Comparison of ENCODE assay signal across 8 cellular contexts in genomic region chr6:8006208-8006607, GRCh38. TPM values are rescaled to one million over a fixed set of nuclear protein-coding genes. Genes with fewer than 3 reads are reported as not detected.
DNase-seq lines count a peak whose midpoint lies in the region; ATAC-seq and TF ChIP-seq lines count a peak whose summit lies in the region.

No MANE protein-coding gene starts in this region.

- H3K4me3 ChIP-seq in astrocyte of the cerebellum (ENCODE audit: low read depth, low read length) (no peak overlapping the region), stomach (no peak overlapping the region)

- WGBS in stomach, 5 donors, result 95 to 100% (median 97%) methylated on average over 1 of the region's 1 CpG

- no peaks in the 10 kb centered on the region for H3K27me3 ChIP-seq in stomach

- DNase-seq in ELR (ENCODE audit: low read depth) (peak; percentile 57), astrocyte of the cerebellum (ENCODE audit: low read depth) (peak; percentile 28), left lobe of liver (ENCODE audit: low spot score) (no peak), GOT3 (lab: John Stamatoyannopoulos, UW) (no peak), GF-D8 (lab: John Stamatoyannopoulos, UW) (no peak), stomach (no peak)
- no peak for DNase-seq in activated CD8-positive, alpha-beta memory T cell treated with anti-CD3 and anti-CD28 coated beads for 24 hours

- in situ Hi-C loops in astrocyte of the cerebellum (cut with HindIII; ENCODE audit: low sequenced_read_pairs), result loop anchor here (5.0 kb wide), 1 partner anchor 284 kb away; no protein-coding TSS in a partner anchor

- H3K9me3 ChIP-seq in stomach, result no peaks in the 10 kb centered on the region

- peak; percentile 55 for TF ChIP-seq CTCF in LNCAP (IDR thresholded peaks at IDR 0.05)
- peak; percentile 45 for TF ChIP-seq CTCF in astrocyte of the cerebellum (IDR thresholded peaks at IDR 0.05; ENCODE audit: low read depth, low read length, missing control alignments)
- peak in 1 of 7 experiments; percentile 18 for TF ChIP-seq CTCF in stomach (IDR thresholded peaks at IDR 0.05)

- H3K4me1 ChIP-seq in stomach, result no peaks in the 10 kb centered on the region

- TF ChIP-seq EP300 in stomach (IDR thresholded peaks at IDR 0.05), result no peak

- no peak for TF ChIP-seq POLR2A in stomach (IDR thresholded peaks at IDR 0.05)

- H3K27ac ChIP-seq in stomach, result no peak overlapping the region

- ATAC-seq in left lobe of liver, result peak; percentile 66

- intact Hi-C loops in stomach (cut with DNase I; ENCODE audit: low total_unique reads), result no loop called here

- no peaks in the 10 kb centered on the region for H3K36me3 ChIP-seq in stomach

RNA-seq across cellular contexts. Expression of gene BLOC1S5, which starts 58.0 kb away (rescaled TPM):
- total RNA-seq in left lobe of liver (4.9 TPM), stomach (10 to 100 TPM in 2 of 5 donors, 1 to 10 TPM in 2, under 1 TPM in 1; 0.29 to 31.2 (median 5.8) TPM)
- 10 to 100 TPM in 1 of 3 donors, 1 to 10 TPM in 2; 3.6 to 11.5 (median 8.5) TPM for polyA plus RNA-seq in stomach

Comparison
In these comparisons a context has a peak if more than half of its experiments do, and no peak if none do; other contexts are left out.
1. DNase-seq: peak in ELR (single experiment) and astrocyte of the cerebellum (single experiment); none in left lobe of liver (single experiment), activated CD8-positive, alpha-beta memory T cell treated with anti-CD3 and anti-CD28 coated beads for 24 hours (single experiment), GOT3 (single experiment), GF-D8 (single experiment) and stomach (single experiment).